8 cellular contexts compared by ENCODE assay signal in genomic region chr2:171923206-171923605, GRCh38. TPM values are rescaled to one million over a fixed set of nuclear protein-coding genes. Genes with fewer than 3 reads are reported as not detected.
A peak's percentile ranks its signal among the peaks of the same experiment; 100 is the strongest.
DNase-seq lines count a peak whose midpoint lies in the region; ATAC-seq and TF ChIP-seq lines count a peak whose summit lies in the region.

No MANE protein-coding gene starts in this region.

- peaks cover 48% of the 10 kb centered on the region for H3K79me2 ChIP-seq in osteoblast (ENCODE audit: insufficient read depth, low read length)

- ATAC-seq in HG03521 (IDR thresholded peaks at IDR 0.05; ENCODE audit: unreplicated experiment), result no peak
- ATAC-seq in HG02981 (IDR thresholded peaks at IDR 0.05; ENCODE audit: unreplicated experiment), result no peak

- H3K36me3 ChIP-seq in A673 (ENCODE audit: insufficient read depth, low read length, poor library complexity, severe bottlenecking) (peaks cover 24% of the 10 kb centered on the region), SK-N-MC (ENCODE audit: insufficient read depth, low read length) (peaks cover 34% of the 10 kb centered on the region), osteoblast (ENCODE audit: insufficient read depth, low read length) (peaks cover 6% of the 10 kb centered on the region)

- H4K20me1 ChIP-seq in osteoblast (ENCODE audit: insufficient read depth, low read length), result no peaks in the 10 kb centered on the region

- no peaks in the 10 kb centered on the region for H3K27me3 ChIP-seq in A673 (replicated peaks; ENCODE audit: insufficient read depth, low read depth, low read length, poor library complexity)
- no peaks in the 10 kb centered on the region for H3K27me3 ChIP-seq in osteoblast (ENCODE audit: insufficient read depth, low read length)

- CTCF ChIA-PET in A673 (lab: Charles Lee), result interaction anchor here (0.5 kb wide), 1 partner anchor 216 kb away, joined by 5 read pairs; no protein-coding TSS in a partner anchor

- peak overlapping the region; percentile 84 for H3K9ac ChIP-seq in SK-N-MC (ENCODE audit: insufficient read length)

- peak overlapping the region; percentile 76 for H3K4me2 ChIP-seq in osteoblast (ENCODE audit: insufficient read depth, low read length)

- H3K9me3 ChIP-seq in A673 (ENCODE audit: low read depth, low read length, poor library complexity, severe bottlenecking) (no peaks in the 10 kb centered on the region), SK-N-MC (ENCODE audit: low read depth, low read length) (no peaks in the 10 kb centered on the region), osteoblast (ENCODE audit: low read depth, low read length) (no peaks in the 10 kb centered on the region)

- peak overlapping the region; percentile 69 for H2AFZ ChIP-seq in osteoblast (ENCODE audit: low read length)

- H3K4me1 ChIP-seq in A673 (ENCODE audit: insufficient read depth, low read length, poor library complexity, severe bottlenecking) (peaks cover 11% of the 10 kb centered on the region), osteoblast (ENCODE audit: insufficient read depth, low read length) (peaks cover 13% of the 10 kb centered on the region)

- no peak for TF ChIP-seq CTCF in A673 (conservative IDR thresholded peaks at IDR 0.05; ENCODE audit: low read depth, low read length)
- TF ChIP-seq CTCF in osteoblast (IDR thresholded peaks at IDR 0.05; ENCODE audit: extremely low read depth, low read depth, low read length), result no peak

- no peak for TF ChIP-seq POLR2A in erythroblast (IDR thresholded peaks at IDR 0.05; ENCODE audit: low read length)

- no TSS peak for BruUV-seq in A673 (replicated peaks; lab: Mats Ljungman, UMichigan)

- peak overlapping the region; percentile 90 for H3K4me3 ChIP-seq in A673 (ENCODE audit: low read depth, low read length, poor library complexity, severe bottlenecking)
- peak overlapping the region; percentile 77 for H3K4me3 ChIP-seq in SK-N-MC
- peak overlapping the region; percentile 81 for H3K4me3 ChIP-seq in osteoblast (ENCODE audit: insufficient read depth, low read length)

- peak overlapping the region; percentile 98 for H3K27ac ChIP-seq in A673 (ENCODE audit: low read depth, low read length, poor library complexity, severe bottlenecking)
- H3K27ac ChIP-seq in SK-N-MC, result peak overlapping the region; percentile 80; the same call in 1 of the 2 replicates
- peak overlapping the region; percentile 88 for H3K27ac ChIP-seq in osteoblast (ENCODE audit: low read depth, low read length)

- intact Hi-C loops in A673 (cut with micrococcal nuclease; ENCODE audit: unreplicated experiment), result loop anchor here (5.0 kb wide), 1 partner anchor 179 kb away; the partner anchor contains the start of gene DLX2

- DNase-seq in A673 (ENCODE audit: low spot score) (peak; percentile 57), GM04504 (ENCODE audit: low read depth) (peak; percentile 15), SK-N-MC (ENCODE audit: low read depth, low spot score) (no peak), erythroblast (lab: John Stamatoyannopoulos, UW) (peak; percentile 42 to 59), osteoblast (ENCODE audit: insufficient read length, low spot score, missing footprints) (no peak), HPDE6-E6E7 (ENCODE audit: extremely low spot score) (no peak)

- POLR2A ChIA-PET in A673 (lab: Charles Lee; ENCODE audit: low non-redundant PET), result no interaction called here

RNA-seq across cellular contexts. Expression of gene HAT1, which starts 0.9 kb away (rescaled TPM):
- total RNA-seq in A673 (2021), result 109 and 115 TPM in 2 replicates
- 31.1 and 35.4 TPM in 2 replicates for total RNA-seq in osteoblast

RNA-seq across cellular contexts. Expression of gene SLC25A12, which starts 29.2 kb away (rescaled TPM):
- 17.7 and 19.2 TPM in 2 replicates for total RNA-seq in A673 (2021)
- total RNA-seq in osteoblast, result 26.8 and 29.8 TPM in 2 replicates

Comparison
In these comparisons a context has a peak if more than half of its experiments do, and no peak if none do; other contexts are left out.
1. DNase-seq: peak in A673 (single experiment), GM04504 (single experiment) and erythroblast (2 of 2); none in SK-N-MC (single experiment), osteoblast (single experiment) and HPDE6-E6E7 (single experiment).
2. Peak in every context shown above with its lines, with median percentiles within 50 percentile points of each other: H3K27ac ChIP-seq and H3K4me3 ChIP-seq.